ENCODE assay signal across 20 cellular contexts in genomic region chr14:98161366-98161765, GRCh38.
DNase-seq lines count a peak whose midpoint lies in the region; ATAC-seq, FAIRE-seq and TF ChIP-seq lines count a peak whose summit lies in the region.
"Had no signal": no experiment of that assay in that cellular context is flagged by ENCODE, and none has a peak within 500 bp of the region (broad histone marks: within the 10 kb centered on the region; RNA-seq: fewer than 3 reads in every experiment).

No MANE protein-coding gene starts in this region.

- H3K4me1 Mint-ChIP-seq in activated T-cell treated with anti-CD3 and anti-CD28 coated beads, Interleukin-2, amount 50 U/mL, for 24 hours (ENCODE audit: low read depth) = peaks cover 73% of the 10 kb centered on the region
- H3K4me1 Mint-ChIP-seq in T-cell = peaks cover 60 to 79% (median 71%) of the 10 kb centered on the region in 3 donors

- H3K27me3 Mint-ChIP-seq in activated T-cell treated with anti-CD3 and anti-CD28 coated beads, Interleukin-2, amount 50 U/mL, for 24 hours = no peaks in the 10 kb centered on the region
- no peaks in the 10 kb centered on the region for H3K27me3 Mint-ChIP-seq in T-cell

- H3K14ac ChIP-seq in H1 (ENCODE audit: insufficient read length) = no peak overlapping the region

- peak overlapping the region; percentile 35 for H3K4me3 Mint-ChIP-seq in activated T-cell treated with anti-CD3 and anti-CD28 coated beads, Interleukin-2, amount 50 U/mL, for 24 hours
- peak overlapping the region in 2 of 3 donors; percentile 18 to 43 for H3K4me3 Mint-ChIP-seq in T-cell
- H3K4me3 Mint-ChIP-seq: H9 had no signal

- no peak overlapping the region for H2AK5ac ChIP-seq in H1 (ENCODE audit: low read depth, low read length)

- no peak overlapping the region for H4K8ac ChIP-seq in H1 (ENCODE audit: extremely low read depth, insufficient read depth, low read length)

- ATAC-seq in T-cell (replicated peaks in 1 of 4) = no peak
- ATAC-seq: Panc1 had no signal

- H3K36me3 Mint-ChIP-seq in activated T-cell treated with anti-CD3 and anti-CD28 coated beads, Interleukin-2, amount 50 U/mL, for 24 hours (ENCODE audit: low read depth) = peaks cover 8% of the 10 kb centered on the region
- H3K36me3 Mint-ChIP-seq in T-cell = no peaks in the 10 kb centered on the region

- H3K79me2 ChIP-seq in H1 (ENCODE audit: control insufficient read depth in 1 of 2, insufficient read depth in 2 of 2, low read length in 2 of 2) = no peaks in the 10 kb centered on the region
- H3K79me2 ChIP-seq in neural cell (replicated peaks; ENCODE audit: insufficient read depth, low read length) = no peaks in the 10 kb centered on the region

- H3K23me2 ChIP-seq in H1 (ENCODE audit: low read depth, low read length) = no peaks in the 10 kb centered on the region

- H3K23ac ChIP-seq in H1 (ENCODE audit: insufficient read length) = no peak overlapping the region

- H2BK5ac ChIP-seq in H1 (ENCODE audit: low read depth, low read length) = no peak overlapping the region

- FAIRE-seq in H1 (lab: Jason Lieb, UNC) = no peak
- FAIRE-seq: A204.1, G401.6 had no signal

- no peaks in the 10 kb centered on the region for H3K9me3 ChIP-seq in H1 (ENCODE audit: insufficient read depth in 2 of 2, low read depth in 1 of 2, low read length in 1 of 2)
- H3K9me3 ChIP-seq in neural cell (ENCODE audit: low read length) = no peaks in the 10 kb centered on the region
- H3K9me3 ChIP-seq in esophagus squamous epithelium = no peaks in the 10 kb centered on the region
- H3K9me3 ChIP-seq: MG63 had no signal

- no peak overlapping the region for H3K18ac ChIP-seq in H1 (ENCODE audit: extremely low read depth, low read length)

- CTCF ChIA-PET in T-cell (lab: Charles Lee) (no interaction called here), H1 (lab: Charles Lee; ENCODE audit: partially characterized antibody) (interaction anchor here (2.2 kb wide), 1 partner anchor 12 kb away, joined by 9 read pairs; no protein-coding TSS in a partner anchor)

- H3K4me1 ChIP-seq in H1 (replicated peaks in 1 of 4; ENCODE audit: control insufficient read depth in 3 of 4, insufficient read depth in 4 of 4, low read length in 3 of 4) = peaks cover 0 to 3% (median under 1%) of the 10 kb centered on the region in 4 experiments; a peak in 1 of 7 replicates
- peaks cover 0 to 26% (median 0%) of the 10 kb centered on the region in 3 donors for H3K4me1 ChIP-seq in esophagus squamous epithelium

- no peak overlapping the region for H4K5ac ChIP-seq in H1 (ENCODE audit: insufficient read length, low read depth, low read length)

- no peak overlapping the region for H3K27ac ChIP-seq in H1 (ENCODE audit: low read depth, low read length)
- H3K27ac ChIP-seq in neural cell (ENCODE audit: low read length) = peak overlapping the region; percentile 1
- peak overlapping the region in 2 of 4 donors; percentile 35 to 58 for H3K27ac ChIP-seq in esophagus squamous epithelium
- H3K27ac ChIP-seq: BLaER1, KMS-11 had no signal

- H3K9me2 ChIP-seq in neural cell (ENCODE audit: insufficient read depth, low read length) = no peaks in the 10 kb centered on the region

- H3K4me3 ChIP-seq in H1 (ENCODE audit: extremely low read depth in 1 of 4, insufficient read depth in 2 of 4, low read depth in 3 of 4, low read length in 4 of 4) (no peak overlapping the region), neural cell (ENCODE audit: low read length) (no peak overlapping the region), esophagus squamous epithelium (no peak overlapping the region)
- H3K4me3 ChIP-seq: BLaER1, MG63 had no signal

- intact Hi-C loops in esophagus squamous epithelium (cut with DNase I) = no loop called here
- intact Hi-C loops in posterior cingulate gyrus (cut with DNase I) = no loop called here

- TF ChIP-seq POLR2A in H1 (IDR thresholded peaks at IDR 0.05; ENCODE audit: control extremely low read depth in 1 of 2, low read depth in 2 of 2, low read length in 2 of 2) (no peak), esophagus squamous epithelium (IDR thresholded peaks at IDR 0.05) (no peak)

- no peak for TF ChIP-seq RAD21 in H1 (IDR thresholded peaks at IDR 0.05 in 1 of 2, conservative IDR thresholded peaks at IDR 0.05 in 1 of 2; ENCODE audit: low read depth in 2 of 2, low read length in 2 of 2)
- no peak for TF ChIP-seq RAD21 in neural cell (conservative IDR thresholded peaks at IDR 0.05)

- peak overlapping the region; percentile 19 for H3K27ac Mint-ChIP-seq in activated T-cell treated with anti-CD3 and anti-CD28 coated beads, Interleukin-2, amount 50 U/mL, for 24 hours
- H3K27ac Mint-ChIP-seq in T-cell = peak overlapping the region; percentile 43 to 65
- H3K27ac Mint-ChIP-seq: H9 had no signal

- peaks cover 6% of the 10 kb centered on the region for H3F3A ChIP-seq in neural cell (ENCODE audit: insufficient read depth, low read length, poor library complexity, severe bottlenecking)

- no peaks in the 10 kb centered on the region for H4K20me1 ChIP-seq in H1 (replicated peaks in 1 of 2; ENCODE audit: control insufficient read depth in 1 of 2, insufficient read depth in 2 of 2, low read length in 2 of 2)
- no peaks in the 10 kb centered on the region for H4K20me1 ChIP-seq in neural cell (ENCODE audit: insufficient read depth)
- H4K20me1 ChIP-seq: BLaER1 had no signal

- H3K27me3 ChIP-seq in H1 (replicated peaks in 1 of 4; ENCODE audit: control insufficient read depth in 3 of 4, extremely low read depth in 1 of 4, insufficient read depth in 3 of 4, low read length in 3 of 4) (no peaks in the 10 kb centered on the region), neural cell (ENCODE audit: insufficient read depth, low read depth, low read length) (no peaks in the 10 kb centered on the region), esophagus squamous epithelium (peaks cover 0 to 7% (median 0%) of the 10 kb centered on the region in 4 donors)
- H3K27me3 ChIP-seq: BLaER1, MG63 had no signal

- H2BK20ac ChIP-seq in H1 (ENCODE audit: low read length) = no peak overlapping the region

- TF ChIP-seq CTCF in H1 (IDR thresholded peaks at IDR 0.05; ENCODE audit: control extremely low read depth in 1 of 3, insufficient read depth in 1 of 3, low read depth in 1 of 3, low read length in 3 of 3) = no peak
- no peak for TF ChIP-seq CTCF in neural cell (IDR thresholded peaks at IDR 0.05; ENCODE audit: poor library complexity, severe bottlenecking)
- TF ChIP-seq CTCF in esophagus squamous epithelium (IDR thresholded peaks at IDR 0.05) = no peak

- H2BK120ac ChIP-seq in H1 (replicated peaks; ENCODE audit: low read depth, low read length) = no peak overlapping the region

- H2BK15ac ChIP-seq in H1 (ENCODE audit: low read length) = no peak overlapping the region

- H3K4ac ChIP-seq in H1 (replicated peaks; ENCODE audit: insufficient read length, low read depth, low read length) = no peak overlapping the region

- no peak overlapping the region for H4K91ac ChIP-seq in H1 (replicated peaks; ENCODE audit: insufficient read length, low read length)

- POLR2A ChIA-PET in T-cell (lab: Charles Lee) = no interaction called here
- POLR2A ChIA-PET in H1 (lab: Charles Lee; ENCODE audit: partially characterized antibody) = no interaction called here

- H2BK12ac ChIP-seq in H1 (ENCODE audit: low read depth, low read length) = no peak overlapping the region

- DNase-seq in activated T-cell treated with anti-CD3 and anti-CD28 coated beads, Interleukin-2, amount 50 U/mL, for 24 hours = no peak
- DNase-seq in activated T-cell treated with anti-CD3 and anti-CD28 coated beads, Interleukin-2, amount 50 U/mL, for 48 hours = no peak
- DNase-seq in T-cell (no peak), H1 (ENCODE audit: low read depth in 1 of 2, low spot score in 2 of 2) (no peak), esophagus squamous epithelium (lab: John Stamatoyannopoulos, UW) (no peak), posterior cingulate gyrus (no peak), NCI-H2196 (lab: John Stamatoyannopoulos, UW; ENCODE audit: unreplicated experiment) (no peak)
- DNase-seq: DMS79 treated with DMSO at 0.1 percent for 48 hours, H9, MG63, NCI-H1092 treated with DMSO at 0.1 percent for 48 hours, NCI-H187, NCI-H510A, Right ventricle myocardium superior had no signal

- H3K9me3 Mint-ChIP-seq in activated T-cell treated with anti-CD3 and anti-CD28 coated beads, Interleukin-2, amount 50 U/mL, for 24 hours = peaks cover 4% of the 10 kb centered on the region
- no peaks in the 10 kb centered on the region for H3K9me3 Mint-ChIP-seq in T-cell
- H3K9me3 Mint-ChIP-seq: H9 had no signal

- no peaks in the 10 kb centered on the region for H3K79me1 ChIP-seq in H1 (ENCODE audit: low read depth, low read length)

- H2AFZ ChIP-seq in H1 (ENCODE audit: low read length) (0 out of 2 replicates have a peak overlapping the region, but pooled peaks have one; percentile 29), neural cell (ENCODE audit: low read depth, low read length) (no peak overlapping the region)

- TF ChIP-seq EP300 in H1 (IDR thresholded peaks at IDR 0.05; ENCODE audit: borderline replicate concordance in 1 of 2, low read depth in 2 of 2, low read length in 2 of 2) (no peak), neural cell (conservative IDR thresholded peaks at IDR 0.05; ENCODE audit: poor library complexity, severe bottlenecking) (no peak)

- H3K4me2 ChIP-seq in H1 (ENCODE audit: insufficient read depth in 1 of 2, low read depth in 2 of 2, low read length in 2 of 2) (no peak overlapping the region), neural cell (ENCODE audit: low read length) (no peak overlapping the region)
- H3K4me2 ChIP-seq: KMS-11 had no signal

- H3K36me3 ChIP-seq in H1 (ENCODE audit: control insufficient read depth in 2 of 4, insufficient read depth in 4 of 4, low read length in 3 of 4) (no peaks in the 10 kb centered on the region), neural cell (ENCODE audit: insufficient read depth, low read length) (no peaks in the 10 kb centered on the region), esophagus squamous epithelium (no peaks in the 10 kb centered on the region)
- H3K36me3 ChIP-seq: BLaER1, MG63 had no signal

- H3K9ac ChIP-seq in H1 (replicated peaks in 1 of 4; ENCODE audit: extremely low read depth in 1 of 4, low read depth in 3 of 4, low read length in 3 of 4) (no peak overlapping the region), neural cell (ENCODE audit: low read length) (no peak overlapping the region)
- H3K9ac ChIP-seq: BLaER1, KMS-11 had no signal

- 81% methylated on average over 4 of the region's 4 CpGs; no CpG with 5 or more reads in 1 of the 2 experiments for WGBS in H1 (ENCODE audit: extremely low coverage in 1 of 2, insufficient coverage in 1 of 2, insufficient read length in 1 of 2, insufficient replicate concordance in 2 of 2, low coverage in 1 of 2, low lambda C conversion rate in 2 of 2, missing lambda C conversion rate in 1 of 2), 2 experiments
- whole genome bisulfite sequencing in esophagus squamous epithelium, 2 donors = 33 to 48% methylated on average over 4 of the region's 4 CpGs

- no peak overlapping the region for H3K56ac ChIP-seq in H1 (replicated peaks; ENCODE audit: insufficient read length, low read depth, low read length)

TF ChIP-seq in H1, 55 proteins besides CTCF, POLR2A, EP300 and RAD21:
- TF ChIP-seq CBX8 (IDR thresholded peaks at IDR 0.05; ENCODE audit: borderline replicate concordance, low read depth, low read length) = no peak

TF ChIP-seq in neural cell, 6 proteins besides CTCF, POLR2A, EP300 and RAD21 (continues in another document):
- TF ChIP-seq SMC3 (conservative IDR thresholded peaks at IDR 0.05; ENCODE audit: poor library complexity) = no peak
- no peak for TF ChIP-seq EZH2 (IDR thresholded peaks at IDR 0.05; ENCODE audit: borderline replicate concordance, insufficient read depth, low read length, poor library complexity, severe bottlenecking)
- TF ChIP-seq POLR2AphosphoS5 (IDR thresholded peaks at IDR 0.05) = no peak
